In the genomic region with DNA sequence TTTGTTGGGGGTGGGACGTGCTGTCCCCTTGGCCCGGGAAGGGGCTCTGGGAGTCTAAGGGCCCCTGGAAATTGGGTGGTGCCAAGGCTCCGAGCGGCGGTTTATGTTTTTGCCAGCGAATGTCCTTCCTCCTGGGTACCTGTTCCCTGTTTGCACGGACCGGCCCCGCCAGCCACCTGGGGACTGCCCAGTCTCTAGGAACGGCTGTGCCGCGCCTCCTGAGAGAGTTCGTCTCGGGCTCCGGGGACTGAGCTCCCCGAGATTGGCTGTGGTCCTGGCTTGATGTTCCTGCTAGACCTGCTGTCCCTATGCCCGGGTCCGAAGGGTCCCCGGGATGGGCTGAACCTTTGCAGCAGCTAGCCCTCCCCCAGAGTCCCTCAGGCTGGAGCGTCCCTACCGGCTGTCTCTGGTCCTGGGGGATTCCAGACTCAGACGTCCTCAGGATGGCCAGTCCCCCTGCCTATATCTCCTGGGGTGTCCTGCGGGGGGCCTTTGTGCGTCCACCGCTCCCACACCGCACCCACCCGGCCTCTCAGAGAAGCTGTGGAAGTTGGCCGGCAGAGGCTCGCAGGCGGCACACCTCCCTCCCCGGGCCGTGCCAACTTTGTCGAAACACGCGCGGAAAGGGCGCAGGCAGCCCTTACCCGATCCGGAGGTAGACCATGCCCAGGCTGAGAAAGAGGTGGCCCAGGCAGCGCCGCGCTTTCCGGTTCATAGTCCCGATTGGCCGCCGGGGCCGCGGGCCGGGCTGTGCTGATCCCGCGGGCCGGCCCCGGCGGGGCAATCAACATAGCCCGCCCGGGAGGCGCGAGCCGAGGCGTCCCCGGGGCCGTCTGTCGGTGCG, we compare ENCODE assay signal across 7 cellular contexts. TPM values are rescaled to one million over a fixed set of nuclear protein-coding genes. Genes with fewer than 3 reads are reported as not detected.
DNase-seq lines count a peak whose midpoint lies in the region; ATAC-seq and TF ChIP-seq lines count a peak whose summit lies in the region.

No MANE protein-coding gene starts in this region.

- peak overlapping the region; percentile 23 for H3K4me3 Mint-ChIP-seq in activated naive CD8-positive, alpha-beta T cell treated with anti-CD3 and anti-CD28 coated beads, Interleukin-2, amount 10 ng/mL, durations not matched to agents 7 days and 5 days
- H3K4me3 Mint-ChIP-seq in stimulated activated naive CD8-positive, alpha-beta T cell treated with anti-CD3 and anti-CD28 coated beads, Interleukin-15, amount 100 ng/mL, for 72 hours = peak overlapping the region; percentile 66 to 77

- intact Hi-C loops in PC-3 (cut with micrococcal nuclease) = loop anchor here (1.0 to 5.0 kb wide), 3 partner anchors 37 to 77 kb away; no protein-coding TSS in a partner anchor

- TSS peak; percentile 91 for BruUV-seq in PC-3 (replicated peaks; lab: Mats Ljungman, UMichigan)

- CTCF ChIA-PET in PC-3 (lab: Charles Lee) = interaction anchor here (0.8 kb wide), 1 partner anchor 29 kb away, joined by 4 read pairs; no protein-coding TSS in a partner anchor

- no peaks in the 10 kb centered on the region for H3K9me3 Mint-ChIP-seq in activated naive CD8-positive, alpha-beta T cell treated with anti-CD3 and anti-CD28 coated beads, Interleukin-2, amount 10 ng/mL, durations not matched to agents 7 days and 5 days
- H3K9me3 Mint-ChIP-seq in stimulated activated naive CD8-positive, alpha-beta T cell treated with anti-CD3 and anti-CD28 coated beads, Interleukin-15, amount 100 ng/mL, for 72 hours = no peaks in the 10 kb centered on the region

- H3F3A ChIP-seq in PC-3 (ENCODE audit: low read length, unreplicated experiment) = no peaks in the 10 kb centered on the region

- H3K27ac Mint-ChIP-seq in activated naive CD8-positive, alpha-beta T cell treated with anti-CD3 and anti-CD28 coated beads, Interleukin-2, amount 10 ng/mL, durations not matched to agents 7 days and 5 days = no peak overlapping the region
- no peak overlapping the region for H3K27ac Mint-ChIP-seq in stimulated activated naive CD8-positive, alpha-beta T cell treated with anti-CD3 and anti-CD28 coated beads, Interleukin-15, amount 100 ng/mL, for 72 hours

- H3K27me3 Mint-ChIP-seq in activated naive CD8-positive, alpha-beta T cell treated with anti-CD3 and anti-CD28 coated beads, Interleukin-2, amount 10 ng/mL, durations not matched to agents 7 days and 5 days = peaks cover 66% of the 10 kb centered on the region
- H3K27me3 Mint-ChIP-seq in stimulated activated naive CD8-positive, alpha-beta T cell treated with anti-CD3 and anti-CD28 coated beads, Interleukin-15, amount 100 ng/mL, for 72 hours = peaks cover 53% of the 10 kb centered on the region

- peak overlapping the region; percentile 84 for H2AFZ ChIP-seq in PC-3 (ENCODE audit: low read length)

- H3K9me2 ChIP-seq in PC-3 (replicated peaks; ENCODE audit: low read length) = no peaks in the 10 kb centered on the region

- H3K36me3 ChIP-seq in PC-3 (ENCODE audit: low read depth, low read length) = no peaks in the 10 kb centered on the region

- no peaks in the 10 kb centered on the region for H3K36me3 Mint-ChIP-seq in activated naive CD8-positive, alpha-beta T cell treated with anti-CD3 and anti-CD28 coated beads, Interleukin-2, amount 10 ng/mL, durations not matched to agents 7 days and 5 days

- peak overlapping the region; percentile 54 for H3K9ac ChIP-seq in PC-3 (ENCODE audit: low read length)

- TF ChIP-seq CTCF in PC-3 (conservative IDR thresholded peaks at IDR 0.05; ENCODE audit: low read depth, low read length) = peak; percentile 27; the same call in 1 of the 2 replicates

- H3K9me3 ChIP-seq in PC-3 (ENCODE audit: low read length) = no peaks in the 10 kb centered on the region

- peaks cover 39% of the 10 kb centered on the region for H3K79me2 ChIP-seq in PC-3 (ENCODE audit: low read length)

- H3K4me1 ChIP-seq in PC-3 (ENCODE audit: insufficient read depth, low read length) = no peaks in the 10 kb centered on the region

- no peaks in the 10 kb centered on the region for H3K27me3 ChIP-seq in PC-3 (ENCODE audit: low read length)

- no peaks in the 10 kb centered on the region for H3K4me1 Mint-ChIP-seq in activated naive CD8-positive, alpha-beta T cell treated with anti-CD3 and anti-CD28 coated beads, Interleukin-2, amount 10 ng/mL, durations not matched to agents 7 days and 5 days
- H3K4me1 Mint-ChIP-seq in stimulated activated naive CD8-positive, alpha-beta T cell treated with anti-CD3 and anti-CD28 coated beads, Interleukin-15, amount 100 ng/mL, for 72 hours = peaks cover 14% of the 10 kb centered on the region

- DNase-seq in PC-3 (peak; percentile 45), kidney tubule cell (ENCODE audit: low spot score) (peak; percentile 46), NCI-H2107 treated with DMSO at 0.1 percent for 48 hours (lab: John Stamatoyannopoulos, UW; ENCODE audit: unreplicated experiment) (no peak)
- DNase-seq in activated naive CD8-positive, alpha-beta T cell treated with anti-CD3 and anti-CD28 coated beads, Interleukin-2, amount 10 ng/mL, durations not matched to agents 7 days and 5 days = peak; percentile 50
- DNase-seq in stimulated activated naive CD8-positive, alpha-beta T cell treated with anti-CD3 and anti-CD28 coated beads, Interleukin-15, amount 100 ng/mL, for 72 hours = peak; percentile 25 to 34

- no peak overlapping the region for H3K27ac ChIP-seq in PC-3 (ENCODE audit: low read length)

- ATAC-seq in PC-3 (peak; percentile 33), HG02870 (IDR thresholded peaks at IDR 0.05; ENCODE audit: unreplicated experiment) (no peak), GM18502 (IDR thresholded peaks at IDR 0.05; ENCODE audit: poor library complexity, unreplicated experiment) (no peak)
- peak; percentile 25 for ATAC-seq in activated naive CD8-positive, alpha-beta T cell treated with anti-CD3 and anti-CD28 coated beads, Interleukin-2, amount 10 ng/mL, durations not matched to agents 7 days and 5 days (ENCODE audit: low read depth)
- peak; percentile 39 for ATAC-seq in stimulated activated naive CD8-positive, alpha-beta T cell treated with anti-CD3 and anti-CD28 coated beads, Interleukin-15, amount 100 ng/mL, for 72 hours

- H3K4me3 ChIP-seq in PC-3 (ENCODE audit: low read length) = peak overlapping the region; percentile 87

- H4K20me1 ChIP-seq in PC-3 (ENCODE audit: low read length) = no peaks in the 10 kb centered on the region

- peak overlapping the region; percentile 96 for H3K4me2 ChIP-seq in PC-3 (ENCODE audit: low read length)

- POLR2A ChIA-PET in PC-3 (lab: Charles Lee; ENCODE audit: unreplicated experiment) = interaction anchor here (0.7 kb wide), 1 partner anchor 80 kb away, joined by 3 read pairs; no protein-coding TSS in a partner anchor
- POLR2A ChIA-PET in activated naive CD8-positive, alpha-beta T cell treated with anti-CD3 and anti-CD28 coated beads, Interleukin-2, amount 10 ng/mL, durations not matched to agents 7 days and 5 days (lab: Charles Lee) = interaction anchor here (0.5 kb wide), 1 partner anchor 13 kb away, joined by 3 read pairs; no protein-coding TSS in a partner anchor

RNA-seq across cellular contexts. Expression of gene WNT7A, which starts 0.5 kb away (rescaled TPM):
- total RNA-seq in PC-3 (2014; rRNA removed) = 16.2 and 18.1 TPM in 2 replicates
- total RNA-seq in activated naive CD8-positive, alpha-beta T cell treated with anti-CD3 and anti-CD28 coated beads, Interleukin-2, amount 10 ng/mL, durations not matched to agents 7 days and 5 days = 1 to 10 TPM; 1.5 TPM

Comparison
In these comparisons a context has a peak if more than half of its experiments do, and no peak if none do; other contexts are left out.
1. ATAC-seq: peak in PC-3 (single experiment), activated naive CD8-positive, alpha-beta T cell treated with anti-CD3 and anti-CD28 coated beads, Interleukin-2, amount 10 ng/mL, durations not matched to agents 7 days and 5 days (single experiment) and stimulated activated naive CD8-positive, alpha-beta T cell treated with anti-CD3 and anti-CD28 coated beads, Interleukin-15, amount 100 ng/mL, for 72 hours (single experiment); none in HG02870 (single experiment) and GM18502 (single experiment).